1 cellular context compared by ENCODE assay signal in the genomic region with DNA sequence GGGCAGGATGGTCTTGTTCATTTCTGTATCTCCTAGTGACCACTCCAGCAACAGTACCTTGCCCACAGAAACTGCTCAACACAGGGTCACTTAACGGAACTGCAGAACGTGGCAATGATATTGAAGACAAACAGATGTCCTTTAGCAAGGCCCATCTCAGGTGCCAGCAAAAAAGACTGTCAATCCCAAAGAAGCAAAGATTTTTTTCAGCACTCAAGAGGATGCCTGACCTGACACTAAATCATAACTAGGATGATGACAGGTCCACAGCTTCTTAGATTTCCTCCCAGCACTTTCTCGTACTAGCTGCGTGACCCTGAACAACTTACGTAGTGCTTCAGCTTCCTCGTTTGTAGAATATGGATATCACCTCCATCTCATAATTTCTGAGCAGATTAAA.
A peak's percentile ranks its signal among the peaks of the same experiment; 100 is the strongest.
TF ChIP-seq lines count a peak whose summit lies in the region.

No MANE protein-coding gene starts in this region.

TF ChIP-seq in K562, 482 proteins besides CTCF, POLR2A, EP300 and RAD21 (continued from another document):
- TF ChIP-seq ELF4 (CRISPR knock-in tag; IDR thresholded peaks at IDR 0.05), result no peak
- no peak for TF ChIP-seq RBM22 (IDR thresholded peaks at IDR 0.05; ENCODE audit: low read depth, low read length, poor library complexity, severe bottlenecking)
- no peak for TF ChIP-seq STAG1 (CRISPR knock-in tag; IDR thresholded peaks at IDR 0.05; ENCODE audit: borderline replicate concordance)
- no peak for TF ChIP-seq NUFIP1 (IDR thresholded peaks at IDR 0.05; ENCODE audit: partially characterized antibody)
- no peak for TF ChIP-seq POLR3A (IDR thresholded peaks at IDR 0.05; ENCODE audit: borderline replicate concordance, extremely low read depth, insufficient read depth, insufficient read length)
- TF ChIP-seq, protein P1, sequence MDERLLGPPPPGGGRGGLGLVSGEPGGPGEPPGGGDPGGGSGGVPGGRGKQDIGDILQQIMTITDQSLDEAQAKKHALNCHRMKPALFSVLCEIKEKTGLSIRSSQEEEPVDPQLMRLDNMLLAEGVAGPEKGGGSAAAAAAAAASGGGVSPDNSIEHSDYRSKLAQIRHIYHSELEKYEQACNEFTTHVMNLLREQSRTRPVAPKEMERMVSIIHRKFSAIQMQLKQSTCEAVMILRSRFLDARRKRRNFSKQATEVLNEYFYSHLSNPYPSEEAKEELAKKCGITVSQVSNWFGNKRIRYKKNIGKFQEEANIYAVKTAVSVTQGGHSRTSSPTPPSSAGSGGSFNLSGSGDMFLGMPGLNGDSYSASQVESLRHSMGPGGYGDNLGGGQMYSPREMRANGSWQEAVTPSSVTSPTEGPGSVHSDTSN (CRISPR knock-in tag; IDR thresholded peaks at IDR 0.05; ENCODE audit: low read depth), result no peak
- TF ChIP-seq, protein P1 (tag; conservative IDR thresholded peaks at IDR 0.05; ENCODE audit: low read depth), result peak; percentile 62
- TF ChIP-seq MEIS2 (IDR thresholded peaks at IDR 0.05; ENCODE audit: partially characterized antibody), result peak; percentile 65
- no peak for TF ChIP-seq HDAC8 (tag; IDR thresholded peaks at IDR 0.05)
- TF ChIP-seq KLF1 (tag; IDR thresholded peaks at IDR 0.05), result no peak
